1 cellular context compared by ENCODE assay signal in the genomic region with DNA sequence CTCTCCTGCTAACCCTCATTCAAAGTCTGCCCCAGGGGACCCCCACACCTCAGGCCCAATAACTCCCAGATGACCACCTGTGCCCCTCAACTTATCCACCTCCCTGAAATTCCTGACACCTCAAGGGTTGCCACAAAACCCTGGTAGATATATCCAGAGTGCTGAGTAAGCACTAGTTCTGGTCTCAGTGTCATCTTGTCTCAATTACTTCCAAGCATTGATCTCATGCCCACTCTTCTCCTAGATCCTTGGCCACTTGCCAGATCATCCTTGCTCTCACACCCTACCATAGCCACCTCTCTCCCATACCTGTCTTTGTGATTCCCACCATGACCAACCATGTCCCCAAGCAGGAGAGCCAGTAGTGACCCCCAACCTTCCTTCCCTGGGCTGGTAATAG.
TF ChIP-seq lines count a peak whose summit lies in the region.

No MANE protein-coding gene starts in this region.

TF ChIP-seq in GM23338, 12 proteins besides CTCF, POLR2A, EP300 and RAD21 (continued from another document):
- TF ChIP-seq POLR2AphosphoS5 (IDR thresholded peaks at IDR 0.05; ENCODE audit: low read depth) = no peak
- TF ChIP-seq CREB1 (CRISPR knock-in tag; IDR thresholded peaks at IDR 0.05; ENCODE audit: low read depth) = no peak
